In genomic region chr7:2802504-2803341, GRCh38 we compare ENCODE assay signal across 9 cellular contexts. TPM values are rescaled to one million over a fixed set of nuclear protein-coding genes. Genes with fewer than 3 reads are reported as not detected.
DNase-seq lines count a peak whose midpoint lies in the region; ATAC-seq, FAIRE-seq and TF ChIP-seq lines count a peak whose summit lies in the region.
"Had no signal": no experiment of that assay in that cellular context is flagged by ENCODE, and none has a peak within 500 bp of the region (broad histone marks: within the 10 kb centered on the region; RNA-seq: fewer than 3 reads in every experiment).

No MANE protein-coding gene starts in this region.

- CTCF ChIA-PET in activated CD4-positive, alpha-beta memory T cell treated with anti-CD3 and anti-CD28 coated beads for 36 hours (lab: Charles Lee): interaction anchor here (3.0 kb wide), 1 partner anchor 93 kb away, joined by 9 read pairs; no protein-coding TSS in a partner anchor

- DNase-seq in Right ventricle myocardium inferior (ENCODE audit: missing footprints) (no peak), cardiac septum (ENCODE audit: low spot score) (no peak), bronchial epithelial cell (ENCODE audit: low read depth) (peak; percentile 59), right lobe of liver (peak in 1 of 3 donors; percentile 43)
- no peak for DNase-seq in activated CD4-positive, alpha-beta memory T cell treated with anti-CD3 and anti-CD28 coated beads for 36 hours
- no peak for DNase-seq in stimulated activated effector memory CD8-positive, alpha-beta T cell treated with anti-CD3 and anti-CD28 coated beads, Interleukin-12 subunit alpha, Interleukin-12 subunit beta, amount 100 ng/mL, for 72 hours (ENCODE audit: low spot score in 2 of 2)

- no peak overlapping the region for H3K4me3 Mint-ChIP-seq in activated CD4-positive, alpha-beta memory T cell treated with anti-CD3 and anti-CD28 coated beads for 36 hours
- H3K4me3 Mint-ChIP-seq in stimulated activated effector memory CD8-positive, alpha-beta T cell treated with anti-CD3 and anti-CD28 coated beads, Interleukin-12 subunit alpha, Interleukin-12 subunit beta, amount 100 ng/mL, for 72 hours: no peak overlapping the region
- H3K4me3 Mint-ChIP-seq: central memory CD8-positive, alpha-beta T cell had no signal

- peak overlapping the region in 2 of 3 donors; percentile 25 to 44 for H3K27ac ChIP-seq in right lobe of liver

- intact Hi-C loops in Right ventricle myocardium inferior (cut with DNase I): loop anchor here (5.0 kb wide), 2 partner anchors 40 to 85 kb away; partner anchors contain the start of gene GNA12
- intact Hi-C loops in cardiac septum (cut with DNase I): no loop called here
- intact Hi-C loops in right lobe of liver (cut with DNase I): no loop called here
- intact Hi-C loops in activated CD4-positive, alpha-beta memory T cell treated with anti-CD3 and anti-CD28 coated beads for 36 hours (cut with micrococcal nuclease): no loop called here

- H3K4me3 ChIP-seq in bronchial epithelial cell (ENCODE audit: low read depth, low read length) (peak overlapping the region; percentile 5), right lobe of liver (no peak overlapping the region)

- no peaks in the 10 kb centered on the region for H3K36me3 Mint-ChIP-seq in activated CD4-positive, alpha-beta memory T cell treated with anti-CD3 and anti-CD28 coated beads for 36 hours
- no peaks in the 10 kb centered on the region for H3K36me3 Mint-ChIP-seq in stimulated activated effector memory CD8-positive, alpha-beta T cell treated with anti-CD3 and anti-CD28 coated beads, Interleukin-12 subunit alpha, Interleukin-12 subunit beta, amount 100 ng/mL, for 72 hours

- WGBS in right lobe of liver (ENCODE audit: insufficient coverage, low coverage, low lambda C conversion rate, missing lambda C conversion rate): 50% methylated on average over 20 of the region's 28 CpGs

- H3K27me3 Mint-ChIP-seq in activated CD4-positive, alpha-beta memory T cell treated with anti-CD3 and anti-CD28 coated beads for 36 hours: no peaks in the 10 kb centered on the region
- H3K27me3 Mint-ChIP-seq: central memory CD8-positive, alpha-beta T cell had no signal

- H3K27ac Mint-ChIP-seq in activated CD4-positive, alpha-beta memory T cell treated with anti-CD3 and anti-CD28 coated beads for 36 hours: no peak overlapping the region
- H3K27ac Mint-ChIP-seq in stimulated activated effector memory CD8-positive, alpha-beta T cell treated with anti-CD3 and anti-CD28 coated beads, Interleukin-12 subunit alpha, Interleukin-12 subunit beta, amount 100 ng/mL, for 72 hours: no peak overlapping the region

- H3K36me3 ChIP-seq in bronchial epithelial cell (ENCODE audit: control insufficient read depth, insufficient read depth, low read length): no peaks in the 10 kb centered on the region
- no peaks in the 10 kb centered on the region for H3K36me3 ChIP-seq in right lobe of liver

- TF ChIP-seq CTCF in bronchial epithelial cell (IDR thresholded peaks at IDR 0.05; ENCODE audit: insufficient read depth, low read length, severe bottlenecking): no peak
- no peak for TF ChIP-seq CTCF in right lobe of liver (IDR thresholded peaks at IDR 0.05)

- ATAC-seq in Right ventricle myocardium inferior: peak; percentile 70
- ATAC-seq in right lobe of liver: peak; percentile 31 to 56 (median 45)
- no peak for ATAC-seq in HG02678 (IDR thresholded peaks at IDR 0.05; ENCODE audit: unreplicated experiment)
- ATAC-seq in GM21737 (IDR thresholded peaks at IDR 0.05; ENCODE audit: unreplicated experiment): no peak
- ATAC-seq in stimulated activated effector memory CD8-positive, alpha-beta T cell treated with anti-CD3 and anti-CD28 coated beads, Interleukin-12 subunit alpha, Interleukin-12 subunit beta, amount 100 ng/mL, for 72 hours: no peak

- H3K9me3 Mint-ChIP-seq in activated CD4-positive, alpha-beta memory T cell treated with anti-CD3 and anti-CD28 coated beads for 36 hours: no peaks in the 10 kb centered on the region
- H3K9me3 Mint-ChIP-seq in stimulated activated effector memory CD8-positive, alpha-beta T cell treated with anti-CD3 and anti-CD28 coated beads, Interleukin-12 subunit alpha, Interleukin-12 subunit beta, amount 100 ng/mL, for 72 hours: no peaks in the 10 kb centered on the region
- H3K9me3 Mint-ChIP-seq: central memory CD8-positive, alpha-beta T cell had no signal

- POLR2A ChIA-PET in activated CD4-positive, alpha-beta memory T cell treated with anti-CD3 and anti-CD28 coated beads for 36 hours (lab: Charles Lee): interaction anchor here (0.7 kb wide), 1 partner anchor 25 kb away, joined by 3 read pairs; no protein-coding TSS in a partner anchor

- TF ChIP-seq POLR2A in right lobe of liver (IDR thresholded peaks at IDR 0.05): no peak

- no peaks in the 10 kb centered on the region for H3K27me3 ChIP-seq in bronchial epithelial cell (ENCODE audit: control insufficient read depth, insufficient read depth, low read length)
- H3K27me3 ChIP-seq in right lobe of liver: no peaks in the 10 kb centered on the region

- no peaks in the 10 kb centered on the region for H3K9me3 ChIP-seq in right lobe of liver

- peaks cover 0 to 12% (median 2%) of the 10 kb centered on the region in 4 donors for H3K4me1 ChIP-seq in right lobe of liver

- no peak for FAIRE-seq in bronchial epithelial cell (lab: Jason Lieb, UNC)

- peaks cover 32% of the 10 kb centered on the region for H3K4me1 Mint-ChIP-seq in activated CD4-positive, alpha-beta memory T cell treated with anti-CD3 and anti-CD28 coated beads for 36 hours (ENCODE audit: low read depth)
- H3K4me1 Mint-ChIP-seq in stimulated activated effector memory CD8-positive, alpha-beta T cell treated with anti-CD3 and anti-CD28 coated beads, Interleukin-12 subunit alpha, Interleukin-12 subunit beta, amount 100 ng/mL, for 72 hours: peaks cover 24% of the 10 kb centered on the region

RNA-seq across cellular contexts. Expression of gene GNA12, which starts 41.4 kb away (rescaled TPM):
- total RNA-seq in Right ventricle myocardium inferior (40.8 TPM), cardiac septum (33.7 TPM), bronchial epithelial cell (12.1 and 12.8 TPM in 2 replicates), right lobe of liver (10 to 100 TPM; 10.3 to 32.1 (median 14.1) TPM)
- 10 to 100 TPM; 23.6 to 23.7 TPM for total RNA-seq in activated CD4-positive, alpha-beta memory T cell treated with anti-CD3 and anti-CD28 coated beads for 36 hours

Comparison
In these comparisons a context has a peak if more than half of its experiments do, and no peak if none do; other contexts are left out.
1. ATAC-seq: peak in Right ventricle myocardium inferior (single experiment) and right lobe of liver (4 of 4); none in HG02678 (single experiment), GM21737 (single experiment) and stimulated activated effector memory CD8-positive, alpha-beta T cell treated with anti-CD3 and anti-CD28 coated beads, Interleukin-12 subunit alpha, Interleukin-12 subunit beta, amount 100 ng/mL, for 72 hours (single experiment).